ENCODE assay signal across 20 cellular contexts in the genomic region with DNA sequence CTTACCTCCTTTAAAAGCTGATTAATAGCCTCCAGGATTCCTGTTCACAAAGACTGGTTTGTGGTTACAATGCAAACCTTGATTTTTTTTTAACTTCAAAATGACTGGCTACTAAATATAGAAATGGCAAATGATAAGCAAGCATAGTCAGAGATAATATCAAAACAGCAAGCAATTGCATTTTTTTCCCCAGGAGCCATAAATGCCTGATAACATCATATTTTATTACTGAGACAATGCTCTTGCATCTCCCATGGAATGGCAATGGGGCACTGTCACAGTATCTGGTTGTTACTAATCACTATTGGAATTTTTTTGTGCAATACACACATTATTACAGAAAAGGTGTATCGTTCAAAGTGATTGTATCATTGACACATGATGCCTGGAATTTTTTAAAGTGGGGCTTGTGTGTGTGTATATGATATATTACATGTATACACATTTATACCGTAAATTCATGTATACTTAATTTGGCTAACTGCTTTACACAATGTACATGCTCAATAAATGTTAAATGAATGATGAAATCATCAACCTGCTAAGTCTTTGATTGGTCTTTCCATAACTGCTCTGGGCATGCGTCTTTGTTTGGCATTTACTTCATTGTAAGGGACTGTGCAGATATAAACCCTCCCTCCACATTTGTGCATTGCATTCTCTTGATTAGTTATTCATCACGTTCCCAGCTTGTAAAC. TPM values are rescaled to one million over a fixed set of nuclear protein-coding genes. Genes with fewer than 3 reads are reported as not detected.
DNase-seq lines count a peak whose midpoint lies in the region; ATAC-seq and TF ChIP-seq lines count a peak whose summit lies in the region.
"Had no signal": no experiment of that assay in that cellular context is flagged by ENCODE, and none has a peak within 500 bp of the region (broad histone marks: within the 10 kb centered on the region; RNA-seq: fewer than 3 reads in every experiment).

No MANE protein-coding gene starts in this region.

- no peaks in the 10 kb centered on the region for H3K9me1 ChIP-seq in IMR-90 (ENCODE audit: insufficient read depth, low read length)

- no peak overlapping the region for H2BK120ac ChIP-seq in IMR-90 (ENCODE audit: low read depth, low read length)

- H3K4me1 Mint-ChIP-seq in endodermal cell (peaks cover 37% of the 10 kb centered on the region), neural crest cell (peaks cover 38% of the 10 kb centered on the region)
- H3K4me1 Mint-ChIP-seq in CD8-positive, alpha-beta T cell (ENCODE audit: low read depth): peaks cover 10% of the 10 kb centered on the region

- no peak overlapping the region for H3K4me2 ChIP-seq in IMR-90 (ENCODE audit: low read depth, low read length)

- no peak overlapping the region for H4K5ac ChIP-seq in IMR-90 (ENCODE audit: low read depth, low read length)

- no peak overlapping the region for H2AFZ ChIP-seq in IMR-90 (replicated peaks; ENCODE audit: low read length, poor library complexity)

- H3K4me3 Mint-ChIP-seq in endodermal cell (peak overlapping the region; percentile 98), neural crest cell (peak overlapping the region; percentile 99)
- no peak overlapping the region for H3K4me3 Mint-ChIP-seq in CD8-positive, alpha-beta T cell
- H3K4me3 Mint-ChIP-seq: activated naive CD8-positive, alpha-beta T cell treated with anti-CD3 and anti-CD28 coated beads, Interleukin-2, amount 10 ng/mL, durations not matched to agents 7 days and 5 days; stimulated activated effector memory CD8-positive, alpha-beta T cell treated with anti-CD3 and anti-CD28 coated beads, Interleukin-12 subunit alpha, Interleukin-12 subunit beta, amount 100 ng/mL, for 72 hours had no signal

- H3K36me3 ChIP-seq in IMR-90 (ENCODE audit: control insufficient read depth, insufficient read depth, low read length): no peaks in the 10 kb centered on the region
- H3K36me3 ChIP-seq in endodermal cell (ENCODE audit: control insufficient read depth, insufficient read depth, low read length): peaks cover 10% of the 10 kb centered on the region
- H3K36me3 ChIP-seq in vagina: no peaks in the 10 kb centered on the region
- no peaks in the 10 kb centered on the region for H3K36me3 ChIP-seq in transverse colon
- H3K36me3 ChIP-seq in CD8-positive, alpha-beta T cell (ENCODE audit: insufficient read depth, low read length): no peaks in the 10 kb centered on the region
- H3K36me3 ChIP-seq: gastrocnemius medialis, MG63, upper lobe of left lung had no signal

- H3K4me3 ChIP-seq in IMR-90 (ENCODE audit: insufficient read depth, low read depth, low read length) (no peak overlapping the region), endodermal cell (ENCODE audit: low read length) (peak overlapping the region; percentile 99), vagina (no peak overlapping the region), transverse colon (no peak overlapping the region)
- H3K4me3 ChIP-seq in CD8-positive, alpha-beta T cell (ENCODE audit: low read depth, low read length): no peak overlapping the region
- H3K4me3 ChIP-seq: gastrocnemius medialis, MG63, upper lobe of left lung had no signal

- no peaks in the 10 kb centered on the region for H3K79me1 ChIP-seq in IMR-90 (ENCODE audit: low read depth in 1 of 2, low read length in 2 of 2)

- BruUV-seq in IMR-90 (replicated peaks; lab: Mats Ljungman, UMichigan): no TSS peak

- TF ChIP-seq POLR2A in IMR-90 (IDR thresholded peaks at IDR 0.05; ENCODE audit: low read depth, low read length) (no peak), vagina (IDR thresholded peaks at IDR 0.05) (no peak), transverse colon (IDR thresholded peaks at IDR 0.05) (no peak)

- H3K4me1 ChIP-seq in IMR-90 (ENCODE audit: control insufficient read depth, insufficient read depth, low read length) (peaks cover 2% of the 10 kb centered on the region; the same call in 1 of the 2 replicates), endodermal cell (ENCODE audit: control insufficient read depth, insufficient read depth, low read length) (peaks cover 10% of the 10 kb centered on the region), vagina (peaks cover 25% of the 10 kb centered on the region), transverse colon (peaks cover 14 to 26% (median 22%) of the 10 kb centered on the region in 4 donors)
- H3K4me1 ChIP-seq in CD8-positive, alpha-beta T cell (ENCODE audit: insufficient read depth, low read length): peaks cover 10% of the 10 kb centered on the region

- CTCF ChIA-PET in IMR-90 (lab: Yijun Ruan, JAX): interaction anchor here (0.6 kb wide), 1 partner anchor 165 kb away, joined by 3 read pairs; no protein-coding TSS in a partner anchor
- CTCF ChIA-PET in CD8-positive, alpha-beta T cell (lab: Charles Lee): no interaction called here

- WGBS in IMR-90 (ENCODE audit: extremely low coverage in 2 of 2, insufficient read length in 1 of 2), 2 experiments: 60% methylated on average over 1 of the region's 4 CpGs; no CpG with 5 or more reads in 1 of the 2 experiments
- 89 to 90% methylated on average over 2 of the region's 4 CpGs for WGBS in endodermal cell (ENCODE audit: insufficient coverage in 1 of 2, insufficient read length in 1 of 2), 2 experiments
- 71 to 77% methylated on average over 4 of the region's 4 CpGs for WGBS in transverse colon (ENCODE audit: low coverage in 1 of 2), 2 donors

- H4K91ac ChIP-seq in IMR-90 (ENCODE audit: insufficient read depth, low read depth, low read length): no peak overlapping the region

- H2BK20ac ChIP-seq in IMR-90 (ENCODE audit: low read depth, low read length): no peak overlapping the region

- H4K8ac ChIP-seq in IMR-90 (ENCODE audit: low read depth in 2 of 2, low read length in 2 of 2): no peak overlapping the region

- no peak overlapping the region for H3K23ac ChIP-seq in IMR-90 (ENCODE audit: low read depth, low read length)

- TF ChIP-seq RAD21 in IMR-90 (IDR thresholded peaks at IDR 0.05; ENCODE audit: low read length): no peak

- no peak overlapping the region for H3K14ac ChIP-seq in IMR-90 (replicated peaks; ENCODE audit: low read depth, low read length)

- H3K56ac ChIP-seq in IMR-90 (ENCODE audit: extremely low read depth, insufficient read depth, low read length): no peak overlapping the region

- H3K27ac Mint-ChIP-seq in endodermal cell: peak overlapping the region; percentile 97
- H3K27ac Mint-ChIP-seq in neural crest cell (ENCODE audit: unreplicated experiment): no peak overlapping the region
- H3K27ac Mint-ChIP-seq in CD8-positive, alpha-beta T cell: no peak overlapping the region
- H3K27ac Mint-ChIP-seq: activated naive CD8-positive, alpha-beta T cell treated with anti-CD3 and anti-CD28 coated beads, Interleukin-2, amount 10 ng/mL, durations not matched to agents 7 days and 5 days; stimulated activated effector memory CD8-positive, alpha-beta T cell treated with anti-CD3 and anti-CD28 coated beads, Interleukin-12 subunit alpha, Interleukin-12 subunit beta, amount 100 ng/mL, for 72 hours had no signal

- H2BK15ac ChIP-seq in IMR-90 (ENCODE audit: low read depth, low read length): no peak overlapping the region

- in situ Hi-C loops in IMR-90 (cut with MboI; ENCODE audit: low sequenced_read_pairs): loop anchor here (10.0 kb wide), 1 partner anchor 281 kb away; no protein-coding TSS in a partner anchor
- in situ Hi-C loops in transverse colon (cut with MboI; ENCODE audit: low pct_ligation_motif_present in 1 of 4, low pct_unique_long_range_greater_than_20kb in 1 of 4, low sequenced_read_pairs in 3 of 4): no loop called here

- H3K9ac ChIP-seq in IMR-90 (ENCODE audit: low read depth, low read length): no peak overlapping the region
- H3K9ac ChIP-seq in endodermal cell (ENCODE audit: extremely low read depth, low read length, poor library complexity, severe bottlenecking): no peak overlapping the region

- H3K9me3 Mint-ChIP-seq in endodermal cell (no peaks in the 10 kb centered on the region), neural crest cell (no peaks in the 10 kb centered on the region)
- H3K9me3 Mint-ChIP-seq in CD8-positive, alpha-beta T cell: no peaks in the 10 kb centered on the region
- H3K9me3 Mint-ChIP-seq: activated naive CD8-positive, alpha-beta T cell treated with anti-CD3 and anti-CD28 coated beads, Interleukin-2, amount 10 ng/mL, durations not matched to agents 7 days and 5 days; stimulated activated effector memory CD8-positive, alpha-beta T cell treated with anti-CD3 and anti-CD28 coated beads, Interleukin-12 subunit alpha, Interleukin-12 subunit beta, amount 100 ng/mL, for 72 hours had no signal

- DNase-seq in EH (ENCODE audit: low read depth) (peak; percentile 51), IMR-90 (peak; percentile 6), endodermal cell (no peak), neural crest cell (ENCODE audit: low read depth, low spot score) (no peak), vagina (ENCODE audit: extremely low spot score in 2 of 2) (no peak), transverse colon (no peak), cerebellar nuclear complex (lab: John Stamatoyannopoulos, UW) (no peak)
- no peak for DNase-seq in CD8-positive, alpha-beta T cell
- DNase-seq: activated CD4-positive, alpha-beta T cell treated with anti-CD3 and anti-CD28 coated beads, Interleukin-2, amount 50 U/mL, for 4 hours; activated naive CD8-positive, alpha-beta T cell treated with anti-CD3 and anti-CD28 coated beads, Interleukin-2, amount 10 ng/mL, durations not matched to agents 7 days and 5 days; activated T-cell treated with anti-CD3 and anti-CD28 coated beads, Interleukin-2, amount 50 U/mL, for 48 hours; central memory CD4-positive, alpha-beta T cell; gastrocnemius medialis; MG63; midbrain; NCI-H1694 treated with DMSO at 0.1 percent for 48 hours; NCI-H446 treated with DMSO at 0.1 percent for 48 hours; small intestine; upper lobe of left lung had no signal

- H3K18ac ChIP-seq in IMR-90 (ENCODE audit: low read depth, low read length): no peak overlapping the region

- H3K9me3 ChIP-seq in IMR-90 (ENCODE audit: control insufficient read depth, insufficient read depth, low read length) (no peaks in the 10 kb centered on the region), endodermal cell (ENCODE audit: control insufficient read depth, low read length) (no peaks in the 10 kb centered on the region), vagina (no peaks in the 10 kb centered on the region), transverse colon (no peaks in the 10 kb centered on the region)
- H3K9me3 ChIP-seq in CD8-positive, alpha-beta T cell (ENCODE audit: low read length): no peaks in the 10 kb centered on the region
- H3K9me3 ChIP-seq: gastrocnemius medialis, MG63, upper lobe of left lung had no signal

- TF ChIP-seq EP300 in transverse colon (IDR thresholded peaks at IDR 0.05; ENCODE audit: low read depth): no peak

- H3K27ac ChIP-seq in IMR-90 (ENCODE audit: insufficient read depth, low read length) (no peak overlapping the region), endodermal cell (ENCODE audit: low read depth, low read length) (no peak overlapping the region), vagina (no peak overlapping the region), transverse colon (no peak overlapping the region)
- H3K27ac ChIP-seq in CD8-positive, alpha-beta T cell (ENCODE audit: low read depth, low read length): no peak overlapping the region
- H3K27ac ChIP-seq: gastrocnemius medialis, upper lobe of left lung had no signal

- POLR2A ChIA-PET in IMR-90 (lab: Charles Lee; ENCODE audit: unreplicated experiment): no interaction called here
- POLR2A ChIA-PET in CD8-positive, alpha-beta T cell (lab: Charles Lee): no interaction called here

- no peaks in the 10 kb centered on the region for H4K20me1 ChIP-seq in IMR-90 (ENCODE audit: insufficient read depth, low read length)

- intact Hi-C loops in IMR-90 (cut with micrococcal nuclease) (loop anchor here (10.0 kb wide), 1 partner anchor 161 kb away; no protein-coding TSS in a partner anchor), vagina (cut with DNase I) (no loop called here), transverse colon (cut with DNase I; ENCODE audit: low total_unique reads) (no loop called here)
- intact Hi-C loops in CD8-positive, alpha-beta T cell (cut with DNase I, micrococcal nuclease): no loop called here

- no peak overlapping the region for H2AK9ac ChIP-seq in IMR-90 (replicated peaks; ENCODE audit: low read depth, low read length, poor library complexity)

- H3K27me3 Mint-ChIP-seq in endodermal cell (ENCODE audit: insufficient read depth) (no peaks in the 10 kb centered on the region), neural crest cell (ENCODE audit: low read depth) (peaks cover 3% of the 10 kb centered on the region)
- H3K27me3 Mint-ChIP-seq in CD8-positive, alpha-beta T cell (ENCODE audit: low read depth): peaks cover 55% of the 10 kb centered on the region

- H3K36me3 Mint-ChIP-seq in endodermal cell (ENCODE audit: low read depth) (peaks cover 19% of the 10 kb centered on the region), neural crest cell (ENCODE audit: low read depth) (peaks cover 2% of the 10 kb centered on the region)
- H3K36me3 Mint-ChIP-seq in CD8-positive, alpha-beta T cell: no peaks in the 10 kb centered on the region
- H3K36me3 Mint-ChIP-seq: activated naive CD8-positive, alpha-beta T cell treated with anti-CD3 and anti-CD28 coated beads, Interleukin-2, amount 10 ng/mL, durations not matched to agents 7 days and 5 days; stimulated activated effector memory CD8-positive, alpha-beta T cell treated with anti-CD3 and anti-CD28 coated beads, Interleukin-12 subunit alpha, Interleukin-12 subunit beta, amount 100 ng/mL, for 72 hours had no signal

- H2AK5ac ChIP-seq in IMR-90 (ENCODE audit: low read depth, low read length): no peak overlapping the region

- dilution Hi-C loops in IMR-90 (cut with HindIII; ENCODE audit: low sequenced_read_pairs, unreplicated experiment): no loop called here

- no peak for ATAC-seq in IMR-90 (ENCODE audit: low read depth)
- no peak for ATAC-seq in CD8-positive, alpha-beta T cell
- ATAC-seq: gastrocnemius medialis; stimulated activated effector memory CD8-positive, alpha-beta T cell treated with anti-CD3 and anti-CD28 coated beads, Interleukin-12 subunit alpha, Interleukin-12 subunit beta, amount 100 ng/mL, for 72 hours had no signal

- no peak overlapping the region for H2BK5ac ChIP-seq in IMR-90 (ENCODE audit: low read depth, low read length, poor library complexity, severe bottlenecking)

- H3K4ac ChIP-seq in IMR-90 (ENCODE audit: low read depth, low read length): no peak overlapping the region

- H3K27me3 ChIP-seq in IMR-90 (ENCODE audit: control insufficient read depth, insufficient read depth, low read length) (peaks cover 25% of the 10 kb centered on the region), endodermal cell (ENCODE audit: control insufficient read depth, insufficient read depth, low read length, poor library complexity, severe bottlenecking) (no peaks in the 10 kb centered on the region), vagina (peaks cover 11% of the 10 kb centered on the region), transverse colon (peaks cover 53% of the 10 kb centered on the region)
- peaks cover 3% of the 10 kb centered on the region for H3K27me3 ChIP-seq in CD8-positive, alpha-beta T cell (ENCODE audit: insufficient read depth, low read length)

- TF ChIP-seq CTCF in IMR-90 (conservative IDR thresholded peaks at IDR 0.05; ENCODE audit: low read depth, low read length) (no peak), endodermal cell (conservative IDR thresholded peaks at IDR 0.05) (no peak), neural crest cell (conservative IDR thresholded peaks at IDR 0.05) (no peak), vagina (IDR thresholded peaks at IDR 0.05) (no peak), transverse colon (IDR thresholded peaks at IDR 0.05) (no peak)
- TF ChIP-seq CTCF in CD8-positive, alpha-beta T cell (IDR thresholded peaks at IDR 0.05): no peak

RNA-seq across cellular contexts. Expression of gene SALL4, which starts 1.0 kb away (rescaled TPM):
- not detected in 2 replicates for total RNA-seq in IMR-90 (2012; rRNA removed)
- polyA plus RNA-seq in IMR-90 (2012; rRNA removed): 0.03 TPM in 1 of 2 replicates, not detected in the other
- 0.01 and 0.03 TPM in 2 replicates for polyA plus RNA-seq in IMR-90 (2012; cell fraction: cytosol; rRNA removed)
- polyA plus RNA-seq in IMR-90 (2012; cell fraction: nucleus; rRNA removed; ENCODE audit: low replicate concordance): 0.26 and 0.38 TPM in 2 replicates
- total RNA-seq in endodermal cell: 100 to 1,000 TPM; 333 to 397 TPM
- 49.1 TPM for polyA plus RNA-seq in endodermal cell (2013, experiment 1 of 2)
- polyA plus RNA-seq in endodermal cell (2013, experiment 2 of 2): 49.8 TPM
- 90.7 and 91.1 TPM in 2 replicates for total RNA-seq in neural crest cell
- total RNA-seq in vagina: not detected
- under 1 TPM in 1 of 4 donors, not detected in 3; 0.14 TPM for total RNA-seq in transverse colon
- under 1 TPM; 0.08 to 0.41 TPM for total RNA-seq in CD8-positive, alpha-beta T cell
- total RNA-seq: gastrocnemius medialis had no signal

RNA-seq across cellular contexts. Expression of gene ATP9A, which starts 35.1 kb away (rescaled TPM):
- 22.4 and 23.3 TPM in 2 replicates for total RNA-seq in IMR-90 (2012; rRNA removed)
- 10.4 and 10.6 TPM in 2 replicates for polyA plus RNA-seq in IMR-90 (2012; rRNA removed)
- 5.8 and 7.8 TPM in 2 replicates for polyA plus RNA-seq in IMR-90 (2012; cell fraction: cytosol; rRNA removed)
- 6.6 and 12.1 TPM in 2 replicates for polyA plus RNA-seq in IMR-90 (2012; cell fraction: nucleus; rRNA removed; ENCODE audit: low replicate concordance)
- 10 to 100 TPM; 26.7 to 27.9 TPM for total RNA-seq in endodermal cell
- 18.3 TPM for polyA plus RNA-seq in endodermal cell (2013, experiment 1 of 2)
- polyA plus RNA-seq in endodermal cell (2013, experiment 2 of 2): 17.1 TPM
- 38.9 and 39.0 TPM in 2 replicates for total RNA-seq in neural crest cell
- total RNA-seq in vagina: 35.8 TPM
- total RNA-seq in transverse colon: 10 to 100 TPM; 66.3 to 93.0 (median 78.9) TPM
- total RNA-seq in CD8-positive, alpha-beta T cell: 1 to 10 TPM in 1 of 2 experiments, under 1 TPM in 1; 0.92 to 1.4 TPM

Comparison
In these comparisons a context has a peak if more than half of its experiments do, and no peak if none do; other contexts are left out.
1. DNase-seq: peak in EH (single experiment) and IMR-90 (single experiment); none in endodermal cell (single experiment), neural crest cell (single experiment), vagina (0 of 2), transverse colon (single experiment), cerebellar nuclear complex (0 of 2) and CD8-positive, alpha-beta T cell (0 of 7).
2. RNA of gene SALL4, which starts 1.0 kb away (total RNA-seq): 333 to 397 TPM in endodermal cell and 90.7 to 91.1 TPM in neural crest cell; 0.08 to 0.41 TPM in CD8-positive, alpha-beta T cell, not detected in IMR-90, not detected in vagina (single experiment) and 0.14 TPM in transverse colon; every median in the first group is over 10 times any median in the second.